Comparison of ENCODE assay signal across 19 cellular contexts in the genomic region with DNA sequence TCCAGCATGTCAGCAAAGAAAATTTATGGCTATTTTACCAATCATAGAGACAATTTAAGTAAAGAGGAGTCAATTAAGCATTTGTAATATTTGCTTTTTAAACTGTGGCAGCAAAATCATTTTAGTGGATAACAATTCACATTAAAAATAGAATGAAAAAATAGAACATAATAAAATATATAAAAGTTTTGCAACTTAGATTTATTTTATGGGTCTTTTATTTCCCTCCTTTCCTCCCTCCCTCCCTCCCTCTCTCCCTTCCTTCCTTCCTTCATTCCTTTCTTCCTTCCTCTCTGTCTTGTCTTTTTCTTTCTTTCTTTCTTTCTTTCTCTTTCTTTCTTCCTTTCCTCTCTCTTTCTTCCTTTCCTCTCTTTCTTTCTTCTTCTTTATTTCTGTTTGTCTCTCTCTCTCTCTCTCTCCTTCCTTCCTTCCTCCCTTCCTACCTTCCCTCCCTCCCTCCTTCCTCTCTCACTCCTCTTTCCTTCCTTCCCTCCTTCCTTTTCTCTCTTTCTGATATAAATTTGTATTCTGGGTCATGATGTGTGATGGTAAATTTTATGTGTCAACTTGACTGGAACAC.
DNase-seq lines count a peak whose midpoint lies in the region; ATAC-seq, FAIRE-seq and TF ChIP-seq lines count a peak whose summit lies in the region.
"Had no signal": no experiment of that assay in that cellular context is flagged by ENCODE, and none has a peak within 500 bp of the region (broad histone marks: within the 10 kb centered on the region; RNA-seq: fewer than 3 reads in every experiment).

No MANE protein-coding gene starts in this region.

- no peak overlapping the region for H2BK15ac ChIP-seq in mesenchymal stem cell (ENCODE audit: low read depth, poor library complexity, severe bottlenecking)

- H3K36me3 ChIP-seq in HepG2 (replicated peaks in 1 of 2; ENCODE audit: control insufficient read depth in 1 of 2, insufficient read depth in 2 of 2, low read length in 2 of 2) (no peaks in the 10 kb centered on the region), right lobe of liver (no peaks in the 10 kb centered on the region), esophagus muscularis mucosa (no peaks in the 10 kb centered on the region), uterus (no peaks in the 10 kb centered on the region), mesenchymal stem cell (ENCODE audit: control insufficient read depth in 1 of 2, insufficient read depth in 2 of 2, low read depth in 1 of 2, low read length in 2 of 2) (no peaks in the 10 kb centered on the region)
- H3K36me3 ChIP-seq: BLaER1 had no signal

- H2AK5ac ChIP-seq in mesenchymal stem cell (ENCODE audit: low read length, severe bottlenecking) = no peak overlapping the region

- H2AFZ ChIP-seq in HepG2 (ENCODE audit: low read length) = no peak overlapping the region
- H2AFZ ChIP-seq in mesenchymal stem cell (ENCODE audit: low read depth, low read length) = no peak overlapping the region

- peak overlapping the region; percentile 96 for H3K27ac Mint-ChIP-seq in osteocyte (ENCODE audit: unreplicated experiment)
- H3K27ac Mint-ChIP-seq: CD4-positive, alpha-beta memory T cell; H9 had no signal

- H2BK5ac ChIP-seq in mesenchymal stem cell (ENCODE audit: low read depth, low read length, poor library complexity, severe bottlenecking) = no peak overlapping the region

- intact Hi-C loops in HepG2 (cut with micrococcal nuclease; ENCODE audit: unreplicated experiment) = no loop called here
- intact Hi-C loops in right lobe of liver (cut with DNase I) = no loop called here
- intact Hi-C loops in esophagus muscularis mucosa (cut with DNase I) = no loop called here
- intact Hi-C loops in uterus (cut with DNase I; ENCODE audit: low total_unique reads) = no loop called here

- peaks cover 7% of the 10 kb centered on the region for H3K9me3 Mint-ChIP-seq in osteocyte (ENCODE audit: unreplicated experiment)
- H3K9me3 Mint-ChIP-seq: H9 had no signal

- no peaks in the 10 kb centered on the region for H3K79me2 ChIP-seq in HepG2 (ENCODE audit: insufficient read depth, low read length)

- H3K4me2 ChIP-seq in HepG2 (ENCODE audit: low read depth, low read length) (no peak overlapping the region), mesenchymal stem cell (ENCODE audit: low read length, poor library complexity, severe bottlenecking) (no peak overlapping the region)
- H3K4me2 ChIP-seq: BLaER1 had no signal

- no peak for TF ChIP-seq RAD21 in HepG2 (CRISPR knock-in tag; IDR thresholded peaks at IDR 0.05)

- H4K91ac ChIP-seq in mesenchymal stem cell (ENCODE audit: low read length) = no peak overlapping the region

- H2BK120ac ChIP-seq in mesenchymal stem cell (ENCODE audit: low read depth, low read length) = no peak overlapping the region

- H3K14ac ChIP-seq in mesenchymal stem cell (ENCODE audit: low read length in 2 of 2) = no peak overlapping the region

- H3K4me3 ChIP-seq in HepG2 (replicated peaks in 1 of 3; ENCODE audit: insufficient read depth in 1 of 3, low read depth in 2 of 3, low read length in 3 of 3) (no peak overlapping the region), right lobe of liver (no peak overlapping the region), esophagus muscularis mucosa (no peak overlapping the region), uterus (no peak overlapping the region), mesenchymal stem cell (ENCODE audit: insufficient read depth in 1 of 2, low read depth in 1 of 2, low read length in 2 of 2) (no peak overlapping the region)
- H3K4me3 ChIP-seq: BLaER1 had no signal

- H4K20me1 ChIP-seq in HepG2 (ENCODE audit: insufficient read depth, low read length) = no peaks in the 10 kb centered on the region
- H4K20me1 ChIP-seq: BLaER1 had no signal

- H3K9ac ChIP-seq in HepG2 (ENCODE audit: insufficient read depth, low read depth, low read length) (no peak overlapping the region), mesenchymal stem cell (ENCODE audit: low read length) (no peak overlapping the region)
- H3K9ac ChIP-seq: BLaER1 had no signal

- H3K4me1 Mint-ChIP-seq in osteocyte (ENCODE audit: unreplicated experiment) = peaks cover 66% of the 10 kb centered on the region

- in situ Hi-C loops in HepG2 (cut with HindIII; ENCODE audit: extremely low pct_ligation_motif_present, low pct_unique_long_range_greater_than_20kb) = no loop called here

- H3K27me3 Mint-ChIP-seq in osteocyte (ENCODE audit: unreplicated experiment) = no peaks in the 10 kb centered on the region

- H3K27ac ChIP-seq in HepG2 (ENCODE audit: extremely low read length, insufficient read depth, low read length) (no peak overlapping the region), right lobe of liver (no peak overlapping the region), esophagus muscularis mucosa (replicated peaks in 1 of 4) (peak overlapping the region; percentile 74 to 81 (median 78)), uterus (peak overlapping the region; percentile 79 to 90), mesenchymal stem cell (ENCODE audit: low read length, poor library complexity, severe bottlenecking) (no peak overlapping the region)
- H3K27ac ChIP-seq: BLaER1 had no signal

- no peak overlapping the region for H3K18ac ChIP-seq in mesenchymal stem cell (ENCODE audit: low read depth in 1 of 2, low read length in 2 of 2)

- ATAC-seq in HepG2 (no peak), right lobe of liver (no peak), HG03342 (IDR thresholded peaks at IDR 0.05; ENCODE audit: unreplicated experiment) (no peak), HG03354 (IDR thresholded peaks at IDR 0.05; ENCODE audit: poor library complexity, severe bottlenecking, unreplicated experiment) (no peak)

- no peak overlapping the region for H3K4me3 Mint-ChIP-seq in osteocyte (ENCODE audit: unreplicated experiment)
- H3K4me3 Mint-ChIP-seq: CD14-positive monocyte; CD4-positive, alpha-beta memory T cell; H9 had no signal

- no peak for DNase-seq in HepG2 (ENCODE audit: low spot score)
- DNase-seq in right lobe of liver = no peak
- DNase-seq in esophagus muscularis mucosa (ENCODE audit: extremely low spot score) = no peak
- DNase-seq in osteocyte (ENCODE audit: extremely low spot score, unreplicated experiment) = no peak
- DNase-seq in uterus = no peak
- DNase-seq in mesenchymal stem cell = no peak
- DNase-seq: 8988T; CD4-positive, alpha-beta memory T cell; DMS153; DMS79; GDM1; H9 had no signal

- no peak for FAIRE-seq in HepG2 (lab: Jason Lieb, UNC)
- FAIRE-seq: GM12892, GM18507, H1 had no signal

- POLR2A ChIA-PET in HepG2 (lab: Yijun Ruan, JAX) = no interaction called here

- H3K9me3 ChIP-seq in HepG2 (ENCODE audit: low read length) (no peaks in the 10 kb centered on the region), right lobe of liver (no peaks in the 10 kb centered on the region), esophagus muscularis mucosa (no peaks in the 10 kb centered on the region), uterus (no peaks in the 10 kb centered on the region), mesenchymal stem cell (ENCODE audit: control insufficient read depth, low read length) (no peaks in the 10 kb centered on the region)
- H3K9me3 ChIP-seq: BLaER1 had no signal

- CTCF ChIA-PET in HepG2 (lab: Yijun Ruan, JAX; ENCODE audit: low intra/inter-chr PET ratio, low total read pairs) = no interaction called here

- H3K36me3 Mint-ChIP-seq in osteocyte (ENCODE audit: unreplicated experiment) = no peaks in the 10 kb centered on the region
- H3K36me3 Mint-ChIP-seq: CD14-positive monocyte; CD4-positive, alpha-beta memory T cell had no signal

- H3K4ac ChIP-seq in mesenchymal stem cell (ENCODE audit: low read depth in 1 of 2, low read length in 2 of 2) = no peak overlapping the region

- H3K79me1 ChIP-seq in mesenchymal stem cell (replicated peaks; ENCODE audit: low read length, poor library complexity, severe bottlenecking) = no peaks in the 10 kb centered on the region

- H2BK12ac ChIP-seq in mesenchymal stem cell (ENCODE audit: low read length in 2 of 2) = peak overlapping the region in 1 of 2 experiments; percentile 78

- H3K23ac ChIP-seq in mesenchymal stem cell (ENCODE audit: low read length in 2 of 2) = no peak overlapping the region

- H3K27me3 ChIP-seq in HepG2 (ENCODE audit: control insufficient read depth in 1 of 2, insufficient read depth in 2 of 2, low read length in 2 of 2) (no peaks in the 10 kb centered on the region), right lobe of liver (no peaks in the 10 kb centered on the region), esophagus muscularis mucosa (no peaks in the 10 kb centered on the region), uterus (no peaks in the 10 kb centered on the region), mesenchymal stem cell (ENCODE audit: control insufficient read depth in 1 of 2, insufficient read depth in 1 of 2, low read length in 2 of 2) (no peaks in the 10 kb centered on the region)
- H3K27me3 ChIP-seq: BLaER1 had no signal

- TF ChIP-seq EP300 in HepG2 (IDR thresholded peaks at IDR 0.05; ENCODE audit: low read depth in 2 of 2, low read length in 2 of 2) (no peak), HepG2 (CRISPR knock-in tag; IDR thresholded peaks at IDR 0.05; ENCODE audit: borderline replicate concordance) (no peak), esophagus muscularis mucosa (IDR thresholded peaks at IDR 0.05) (no peak)

- no TSS peak for BruUV-seq in HepG2 (replicated peaks; lab: Mats Ljungman, UMichigan)

- H3K4me1 ChIP-seq in HepG2 (ENCODE audit: insufficient read depth, low read length) (no peaks in the 10 kb centered on the region), right lobe of liver (no peaks in the 10 kb centered on the region), esophagus muscularis mucosa (peaks cover 23 to 49% (median 44%) of the 10 kb centered on the region in 4 donors), uterus (peaks cover 0 to 15% of the 10 kb centered on the region in 2 donors), mesenchymal stem cell (ENCODE audit: control insufficient read depth, insufficient read depth, low read depth, low read length) (no peaks in the 10 kb centered on the region)
- H3K4me1 ChIP-seq: BLaER1 had no signal

- TF ChIP-seq CTCF in HepG2 (CRISPR knock-in tag; IDR thresholded peaks at IDR 0.05) (no peak), right lobe of liver (IDR thresholded peaks at IDR 0.05) (no peak), esophagus muscularis mucosa (IDR thresholded peaks at IDR 0.05) (no peak), osteocyte (IDR thresholded peaks at IDR 0.05) (no peak), uterus (IDR thresholded peaks at IDR 0.05) (no peak)

- no peak overlapping the region for H4K8ac ChIP-seq in mesenchymal stem cell (ENCODE audit: low read length)

- TF ChIP-seq POLR2A in HepG2 (IDR thresholded peaks at IDR 0.05; ENCODE audit: insufficient read depth in 1 of 2, low read depth in 2 of 2, low read length in 2 of 2) (no peak), right lobe of liver (IDR thresholded peaks at IDR 0.05) (no peak), esophagus muscularis mucosa (IDR thresholded peaks at IDR 0.05; ENCODE audit: low read depth) (no peak), uterus (IDR thresholded peaks at IDR 0.05) (no peak)

Comparison
In these comparisons a context has a peak if more than half of its experiments do, and no peak if none do; other contexts are left out.
1. H3K27ac ChIP-seq: peak in esophagus muscularis mucosa (4 of 4) and uterus (2 of 2); none in HepG2 (single experiment), right lobe of liver (0 of 3) and mesenchymal stem cell (single experiment).